Comparison of ENCODE assay signal across 11 cellular contexts in genomic region chr7:44995555-44996493, GRCh38. TPM values are rescaled to one million over a fixed set of nuclear protein-coding genes. Genes with fewer than 3 reads are reported as not detected.
DNase-seq lines count a peak whose midpoint lies in the region; ATAC-seq, FAIRE-seq and TF ChIP-seq lines count a peak whose summit lies in the region.
"Had no signal": no experiment of that assay in that cellular context is flagged by ENCODE, and none has a peak within 500 bp of the region (broad histone marks: within the 10 kb centered on the region; RNA-seq: fewer than 3 reads in every experiment).

No MANE protein-coding gene starts in this region.

- ATAC-seq in GM21529 (IDR thresholded peaks at IDR 0.05; ENCODE audit: unreplicated experiment): peak; percentile 26
- ATAC-seq: gastrocnemius medialis had no signal

- intact Hi-C loops in kidney (cut with DNase I): no loop called here

- no peak for DNase-seq in GM12864 (ENCODE audit: low read depth)
- DNase-seq in T-helper 22 cell (ENCODE audit: low read depth): peak; percentile 68
- peak; percentile 15 for DNase-seq in kidney
- no peak for DNase-seq in DMS 273 treated with DMSO at 0.1 percent for 48 hours (lab: John Stamatoyannopoulos, UW)
- DNase-seq in germinal center (ENCODE audit: low spot score): no peak
- DNase-seq in ureter (ENCODE audit: low spot score): no peak
- DNase-seq: cortex of kidney, gastrocnemius medialis, GM23248, NCI-H2171 had no signal

- H3K4me3 ChIP-seq in GM12864 (ENCODE audit: low read depth, low read length) (peak overlapping the region; percentile 13; the same call in 1 of the 2 replicates), kidney (ENCODE audit: low read length in 2 of 2) (no peak overlapping the region)
- H3K4me3 ChIP-seq: gastrocnemius medialis, GM23248 had no signal

- H3K27ac ChIP-seq in kidney (ENCODE audit: low read depth in 2 of 2, low read length in 2 of 2): no peak overlapping the region
- H3K27ac ChIP-seq: gastrocnemius medialis, GM23248 had no signal

- H3K36me3 ChIP-seq in kidney (ENCODE audit: control insufficient read depth in 1 of 2, insufficient read depth in 2 of 2, low read length in 2 of 2): no peaks in the 10 kb centered on the region
- H3K36me3 ChIP-seq: gastrocnemius medialis had no signal

- no peak overlapping the region for H3K9ac ChIP-seq in kidney (ENCODE audit: low read length in 2 of 2)
- H3K9ac ChIP-seq: GM23248 had no signal

- no peak for FAIRE-seq in kidney (lab: Jason Lieb, UNC)

- TF ChIP-seq CTCF in GM12864 (IDR thresholded peaks at IDR 0.05; ENCODE audit: low read depth, low read length, missing control alignments): no peak
- no peak for TF ChIP-seq CTCF in kidney (IDR thresholded peaks at IDR 0.05; ENCODE audit: borderline replicate concordance, extremely low read depth, insufficient read depth)

- no peaks in the 10 kb centered on the region for H3K9me3 ChIP-seq in kidney (ENCODE audit: control insufficient read depth in 1 of 2, low read length in 2 of 2)
- H3K9me3 ChIP-seq: gastrocnemius medialis had no signal

- no peaks in the 10 kb centered on the region for H3K4me1 ChIP-seq in kidney (ENCODE audit: control insufficient read depth in 1 of 2, insufficient read depth in 1 of 2, low read depth in 1 of 2, low read length in 2 of 2)

RNA-seq across cellular contexts. Expression of gene CCM2, which starts 4.2 kb away (rescaled TPM):
- total RNA-seq in kidney (35.0 TPM), ureter (31.1 TPM)
- polyA plus RNA-seq in kidney (ENCODE audit: insufficient read depth, low read depth, low replicate concordance): 37.8 TPM

RNA-seq across cellular contexts. Expression of gene MYO1G, which starts 17.0 kb away (rescaled TPM):
- 14.3 TPM for total RNA-seq in kidney
- polyA plus RNA-seq in kidney (ENCODE audit: insufficient read depth, low read depth, low replicate concordance): 0.60 TPM
- total RNA-seq in ureter: 6.0 TPM
- total RNA-seq: GM23248 had no signal
- polyA plus RNA-seq: GM23248 had no signal

Comparison
In these comparisons a context has a peak if more than half of its experiments do, and no peak if none do; other contexts are left out.
1. DNase-seq: peak in T-helper 22 cell (single experiment) and kidney (single experiment); none in GM12864 (single experiment), DMS 273 treated with DMSO at 0.1 percent for 48 hours (single experiment), germinal center (single experiment) and ureter (single experiment).